In genomic region chr12:91926810-91927209, GRCh38 we compare ENCODE assay signal across 13 cellular contexts.
DNase-seq lines count a peak whose midpoint lies in the region; TF ChIP-seq lines count a peak whose summit lies in the region.
"Had no signal": no experiment of that assay in that cellular context is flagged by ENCODE, and none has a peak within 500 bp of the region (broad histone marks: within the 10 kb centered on the region; RNA-seq: fewer than 3 reads in every experiment).

No MANE protein-coding gene starts in this region.

- DNase-seq in NCI-H1436 (lab: John Stamatoyannopoulos, UW) (peak; percentile 12), NCI-H1436 treated with DMSO at 0.1 percent for 48 hours (lab: John Stamatoyannopoulos, UW) (no peak), NCI-H226 (peak; percentile 12), endothelial cell (ENCODE audit: low spot score) (no peak), renal cortical epithelial cell (ENCODE audit: low read depth) (peak; percentile 86), DMS 273 treated with DMSO at 0.1 percent for 48 hours (lab: John Stamatoyannopoulos, UW) (no peak), head of caudate nucleus (no peak)
- no peak for DNase-seq in activated effector memory CD4-positive, alpha-beta T cell treated with anti-CD3 and anti-CD28 coated beads, Interleukin-2, amount 50 U/mL, for 16 hours
- DNase-seq: NCI-H187; small intestine; stimulated activated naive CD4-positive, alpha-beta T cell treated with Interleukin-2 at 50 U/mL for 16 hours; T1000 had no signal

- no peak overlapping the region for H3K4me3 Mint-ChIP-seq in endothelial cell (ENCODE audit: unreplicated experiment)
- H3K4me3 Mint-ChIP-seq: activated T-helper 1 cell treated with anti-CD3 and anti-CD28 coated beads, Interleukin-12 subunit alpha, Interleukin-12 subunit beta, Interleukin-2, Interleukin-4 antibody, amounts not matched to agents 30 ng/mL and 10 ng/mL and 1 ng/mL, durations not matched to agents 14 hours and 24 hours and 36 hours had no signal

- peaks cover 1% of the 10 kb centered on the region for H3K27me3 Mint-ChIP-seq in endothelial cell (ENCODE audit: unreplicated experiment)

- H3K4me1 Mint-ChIP-seq in endothelial cell (ENCODE audit: unreplicated experiment), result peaks cover 8% of the 10 kb centered on the region

- H3K9me3 Mint-ChIP-seq in endothelial cell (ENCODE audit: unreplicated experiment), result no peaks in the 10 kb centered on the region

- no peak for TF ChIP-seq CTCF in endothelial cell (IDR thresholded peaks at IDR 0.05; ENCODE audit: unreplicated experiment)

- peak overlapping the region; percentile 94 for H3K27ac Mint-ChIP-seq in endothelial cell (ENCODE audit: unreplicated experiment)
- H3K27ac Mint-ChIP-seq: activated T-helper 1 cell treated with anti-CD3 and anti-CD28 coated beads, Interleukin-12 subunit alpha, Interleukin-12 subunit beta, Interleukin-2, Interleukin-4 antibody, amounts not matched to agents 30 ng/mL and 10 ng/mL and 1 ng/mL, durations not matched to agents 14 hours and 24 hours and 36 hours had no signal

- no peaks in the 10 kb centered on the region for H3K36me3 Mint-ChIP-seq in endothelial cell (ENCODE audit: low read depth, unreplicated experiment)

- intact Hi-C loops in head of caudate nucleus (cut with DNase I), result no loop called here

Comparison
In these comparisons a context has a peak if more than half of its experiments do, and no peak if none do; other contexts are left out.
1. DNase-seq: peak in NCI-H1436 (single experiment), NCI-H226 (single experiment) and renal cortical epithelial cell (single experiment); none in NCI-H1436 treated with DMSO at 0.1 percent for 48 hours (single experiment), endothelial cell (single experiment), DMS 273 treated with DMSO at 0.1 percent for 48 hours (single experiment), activated effector memory CD4-positive, alpha-beta T cell treated with anti-CD3 and anti-CD28 coated beads, Interleukin-2, amount 50 U/mL, for 16 hours (single experiment) and head of caudate nucleus (0 of 42).